ENCODE assay signal across 13 cellular contexts in genomic region chr5:143030349-143030748, GRCh38.
DNase-seq lines count a peak whose midpoint lies in the region; ATAC-seq lines count a peak whose summit lies in the region.
"Had no signal": no experiment of that assay in that cellular context is flagged by ENCODE, and none has a peak within 500 bp of the region (broad histone marks: within the 10 kb centered on the region; RNA-seq: fewer than 3 reads in every experiment).

No MANE protein-coding gene starts in this region.

- peaks cover 39% of the 10 kb centered on the region for H3K4me1 Mint-ChIP-seq in activated naive CD8-positive, alpha-beta T cell treated with anti-CD3 and anti-CD28 coated beads, Interleukin-2, amount 10 ng/mL, durations not matched to agents 7 days and 5 days
- H3K4me1 Mint-ChIP-seq in stimulated activated naive CD8-positive, alpha-beta T cell treated with anti-CD3 and anti-CD28 coated beads, Interleukin-15, amount 100 ng/mL, for 72 hours = peaks cover 87% of the 10 kb centered on the region

- H3K36me3 Mint-ChIP-seq in activated naive CD8-positive, alpha-beta T cell treated with anti-CD3 and anti-CD28 coated beads, Interleukin-2, amount 10 ng/mL, durations not matched to agents 7 days and 5 days = peaks cover 24% of the 10 kb centered on the region

- peak; percentile 28 for DNase-seq in stimulated activated CD4-positive, alpha-beta T cell treated with anti-CD3 and anti-CD28 coated beads, Interleukin-15, amount 100 ng/mL, for 24 hours
- no peak for DNase-seq in stimulated activated CD4-positive, alpha-beta T cell treated with anti-CD3 and anti-CD28 coated beads, Interleukin-4, amount 100 ng/mL, for 24 hours
- DNase-seq in MV-4-11 (lab: John Stamatoyannopoulos, UW) (peak; percentile 8), COR-L47 (lab: John Stamatoyannopoulos, UW) (no peak), SW480 (ENCODE audit: low spot score) (no peak)
- no peak for DNase-seq in activated naive CD8-positive, alpha-beta T cell treated with anti-CD3 and anti-CD28 coated beads, Interleukin-2, amount 10 ng/mL, durations not matched to agents 7 days and 5 days
- peak in 1 of 2 donors; percentile 49 for DNase-seq in stimulated activated naive CD8-positive, alpha-beta T cell treated with anti-CD3 and anti-CD28 coated beads, Interleukin-15, amount 100 ng/mL, for 72 hours
- DNase-seq: AML-193; colonic mucosa; NCI-H1092; retina; stimulated activated CD4-positive, alpha-beta T cell treated with anti-CD3 and anti-CD28 coated beads, Interleukin-2, amount 100 ng/mL, for 24 hours had no signal

- ATAC-seq in activated naive CD8-positive, alpha-beta T cell treated with anti-CD3 and anti-CD28 coated beads, Interleukin-2, amount 10 ng/mL, durations not matched to agents 7 days and 5 days (ENCODE audit: low read depth) = peak; percentile 76
- peak; percentile 86 for ATAC-seq in stimulated activated naive CD8-positive, alpha-beta T cell treated with anti-CD3 and anti-CD28 coated beads, Interleukin-15, amount 100 ng/mL, for 72 hours
- no peak for ATAC-seq in HG02973 (IDR thresholded peaks at IDR 0.05; ENCODE audit: unreplicated experiment)

- H3K27ac Mint-ChIP-seq in activated naive CD8-positive, alpha-beta T cell treated with anti-CD3 and anti-CD28 coated beads, Interleukin-2, amount 10 ng/mL, durations not matched to agents 7 days and 5 days = peak overlapping the region; percentile 46
- peak overlapping the region in 1 of 2 donors; percentile 28 for H3K27ac Mint-ChIP-seq in stimulated activated naive CD8-positive, alpha-beta T cell treated with anti-CD3 and anti-CD28 coated beads, Interleukin-15, amount 100 ng/mL, for 72 hours

- peak overlapping the region; percentile 50 for H3K4me3 Mint-ChIP-seq in activated naive CD8-positive, alpha-beta T cell treated with anti-CD3 and anti-CD28 coated beads, Interleukin-2, amount 10 ng/mL, durations not matched to agents 7 days and 5 days
- peak overlapping the region; percentile 44 to 55 for H3K4me3 Mint-ChIP-seq in stimulated activated naive CD8-positive, alpha-beta T cell treated with anti-CD3 and anti-CD28 coated beads, Interleukin-15, amount 100 ng/mL, for 72 hours

- H3K9me3 Mint-ChIP-seq in activated naive CD8-positive, alpha-beta T cell treated with anti-CD3 and anti-CD28 coated beads, Interleukin-2, amount 10 ng/mL, durations not matched to agents 7 days and 5 days = peaks cover 2% of the 10 kb centered on the region
- no peaks in the 10 kb centered on the region for H3K9me3 Mint-ChIP-seq in stimulated activated naive CD8-positive, alpha-beta T cell treated with anti-CD3 and anti-CD28 coated beads, Interleukin-15, amount 100 ng/mL, for 72 hours

- POLR2A ChIA-PET in activated naive CD8-positive, alpha-beta T cell treated with anti-CD3 and anti-CD28 coated beads, Interleukin-2, amount 10 ng/mL, durations not matched to agents 7 days and 5 days (lab: Charles Lee) = interaction anchor here (0.9 to 2.0 kb wide), 2 partner anchors 158 to 373 kb away, joined by 3 to 7 read pairs; partner anchors contain the start of gene NR3C1

- no peaks in the 10 kb centered on the region for H3K27me3 Mint-ChIP-seq in activated naive CD8-positive, alpha-beta T cell treated with anti-CD3 and anti-CD28 coated beads, Interleukin-2, amount 10 ng/mL, durations not matched to agents 7 days and 5 days
- H3K27me3 Mint-ChIP-seq in stimulated activated naive CD8-positive, alpha-beta T cell treated with anti-CD3 and anti-CD28 coated beads, Interleukin-15, amount 100 ng/mL, for 72 hours = no peaks in the 10 kb centered on the region

Comparison
In these comparisons a context has a peak if more than half of its experiments do, and no peak if none do; other contexts are left out.
1. DNase-seq: peak in stimulated activated CD4-positive, alpha-beta T cell treated with anti-CD3 and anti-CD28 coated beads, Interleukin-15, amount 100 ng/mL, for 24 hours (single experiment) and MV-4-11 (single experiment); none in stimulated activated CD4-positive, alpha-beta T cell treated with anti-CD3 and anti-CD28 coated beads, Interleukin-4, amount 100 ng/mL, for 24 hours (single experiment), activated naive CD8-positive, alpha-beta T cell treated with anti-CD3 and anti-CD28 coated beads, Interleukin-2, amount 10 ng/mL, durations not matched to agents 7 days and 5 days (single experiment), COR-L47 (single experiment) and SW480 (single experiment).